In the genomic region with DNA sequence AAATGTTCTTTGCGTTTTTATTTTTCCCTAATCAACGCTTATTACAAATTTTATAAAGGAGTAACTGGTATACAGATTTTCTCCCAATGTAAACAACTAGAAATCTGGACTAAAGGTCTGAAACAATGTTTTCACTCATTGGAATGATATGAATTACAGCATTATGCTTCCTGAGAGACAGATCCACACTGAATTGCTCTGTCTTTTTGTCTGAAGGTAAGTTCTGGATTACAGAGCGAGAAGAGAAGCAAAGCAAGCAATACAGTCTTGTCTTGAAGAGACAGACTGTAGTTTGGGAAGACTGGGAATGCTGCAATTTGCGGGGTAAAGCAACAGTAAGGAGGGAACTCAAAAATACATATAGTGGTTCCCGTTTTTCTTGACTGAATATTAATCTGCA, we compare ENCODE assay signal across 15 cellular contexts.
DNase-seq lines count a peak whose midpoint lies in the region; FAIRE-seq and TF ChIP-seq lines count a peak whose summit lies in the region.
"Had no signal": no experiment of that assay in that cellular context is flagged by ENCODE, and none has a peak within 500 bp of the region (broad histone marks: within the 10 kb centered on the region; RNA-seq: fewer than 3 reads in every experiment).

No MANE protein-coding gene starts in this region.

- dilution Hi-C loops in endothelial cell of umbilical vein (cut with MboI; ENCODE audit: extremely low pct_ligation_motif_present, low sequenced_read_pairs), result no loop called here

- no peak overlapping the region for H2BK15ac ChIP-seq in neuronal stem cell (ENCODE audit: low read length)

- H2AK5ac ChIP-seq in neuronal stem cell (ENCODE audit: low read depth, low read length), result no peak overlapping the region

- no peaks in the 10 kb centered on the region for H3K9me2 ChIP-seq in OCI-LY1 (ENCODE audit: low read depth, low read length)

- no peak overlapping the region for H2BK120ac ChIP-seq in neuronal stem cell (ENCODE audit: low read depth, low read length)

- H3K27me3 ChIP-seq in OCI-LY1 (ENCODE audit: insufficient read depth, low read length) (no peaks in the 10 kb centered on the region), endothelial cell of umbilical vein (ENCODE audit: control insufficient read depth in 2 of 2, insufficient read depth in 2 of 2, low read length in 2 of 2) (no peaks in the 10 kb centered on the region), neuronal stem cell (ENCODE audit: control insufficient read depth in 3 of 3, insufficient read depth in 3 of 3, low read depth in 1 of 3, low read length in 3 of 3) (no peaks in the 10 kb centered on the region)

- no peak overlapping the region for H2BK12ac ChIP-seq in neuronal stem cell (ENCODE audit: low read length)

- H3K9me3 ChIP-seq in OCI-LY1 (ENCODE audit: low read length) (0 out of 2 replicates have a peak, but pooled peaks cover 3% of the 10 kb centered on the region), endothelial cell of umbilical vein (replicated peaks; ENCODE audit: control insufficient read depth, insufficient read depth, low read length) (no peaks in the 10 kb centered on the region), neuronal stem cell (replicated peaks in 1 of 2; ENCODE audit: control insufficient read depth in 2 of 2, insufficient read depth in 1 of 2, low read depth in 1 of 2, low read length in 2 of 2) (no peaks in the 10 kb centered on the region)
- H3K9me3 ChIP-seq: A549, Caco-2 had no signal

- H3K27ac ChIP-seq in OCI-LY1 (ENCODE audit: low read depth, low read length, poor library complexity, severe bottlenecking), result no peak overlapping the region
- H3K27ac ChIP-seq in endothelial cell of umbilical vein (ENCODE audit: insufficient read depth, low read depth, low read length), result no peak overlapping the region
- no peak overlapping the region for H3K27ac ChIP-seq in neuronal stem cell (replicated peaks; ENCODE audit: low read length)
- H3K27ac ChIP-seq: A549 had no signal

- H2BK5ac ChIP-seq in neuronal stem cell (ENCODE audit: low read length), result no peak overlapping the region

- H3K4me1 Mint-ChIP-seq in chondrocyte (ENCODE audit: low read depth), result no peaks in the 10 kb centered on the region
- H3K4me1 Mint-ChIP-seq: CD14-positive monocyte had no signal

- intact Hi-C loops in endothelial cell of umbilical vein (cut with micrococcal nuclease), result no loop called here

- H3K9me1 ChIP-seq in endothelial cell of umbilical vein (replicated peaks; ENCODE audit: control insufficient read depth, extremely low read depth, insufficient read depth, low read length), result no peaks in the 10 kb centered on the region

- CTCF ChIA-PET in endothelial cell of umbilical vein (lab: Charles Lee), result no interaction called here

- H3K9me3 Mint-ChIP-seq in chondrocyte (ENCODE audit: low read depth), result peaks cover 10% of the 10 kb centered on the region

- DNase-seq in endothelial cell of umbilical vein (ENCODE audit: low read depth, low spot score), result no peak
- no peak for DNase-seq in neuronal stem cell (ENCODE audit: low spot score)
- DNase-seq in DMS114 treated with DMSO at 0.1 percent for 48 hours (lab: John Stamatoyannopoulos, UW; ENCODE audit: unreplicated experiment), result no peak
- no peak for DNase-seq in activated naive CD4-positive, alpha-beta T cell treated with Interleukin-2 at 50 U/mL for 16 hours
- no peak for DNase-seq in activated CD4-positive, alpha-beta T cell treated with anti-CD3 and anti-CD28 coated beads, Interleukin-2, amount 50 U/mL, for 1 hour
- DNase-seq in chondrocyte (ENCODE audit: low spot score), result no peak
- DNase-seq: Caco-2; CD8-positive, alpha-beta T cell; DMS53; GF-D8; IMR-90 had no signal

- no peaks in the 10 kb centered on the region for H3K27me3 Mint-ChIP-seq in chondrocyte (ENCODE audit: low read depth)

- H3K4me2 ChIP-seq in OCI-LY1 (ENCODE audit: low read length) (no peak overlapping the region), endothelial cell of umbilical vein (ENCODE audit: insufficient read depth, low read length) (no peak overlapping the region), neuronal stem cell (ENCODE audit: insufficient read depth, low read length, poor library complexity, severe bottlenecking) (no peak overlapping the region)
- H3K4me2 ChIP-seq: A549 had no signal

- no peaks in the 10 kb centered on the region for H3K36me3 Mint-ChIP-seq in chondrocyte (ENCODE audit: low read depth)
- H3K36me3 Mint-ChIP-seq: CD14-positive monocyte; CD8-positive, alpha-beta T cell had no signal

- H3K79me1 ChIP-seq in neuronal stem cell (ENCODE audit: low read depth, low read length), result no peaks in the 10 kb centered on the region

- POLR2A ChIA-PET in endothelial cell of umbilical vein (lab: Charles Lee), result no interaction called here

- H4K20me1 ChIP-seq in OCI-LY1 (ENCODE audit: insufficient read depth, low read length) (no peaks in the 10 kb centered on the region), endothelial cell of umbilical vein (replicated peaks; ENCODE audit: control insufficient read depth, extremely low read depth, insufficient read depth, low read length) (no peaks in the 10 kb centered on the region)

- no peak overlapping the region for H3K18ac ChIP-seq in neuronal stem cell (ENCODE audit: low read length)

- H3K4ac ChIP-seq in neuronal stem cell (ENCODE audit: low read length), result no peak overlapping the region

- no peak for TF ChIP-seq POLR2A in endothelial cell of umbilical vein (IDR thresholded peaks at IDR 0.05; ENCODE audit: low read depth, low read length)

- FAIRE-seq in endothelial cell of umbilical vein (lab: Jason Lieb, UNC), result no peak
- FAIRE-seq: A549, H54 had no signal

- WGBS in neuronal stem cell (ENCODE audit: extremely low coverage in 2 of 2, insufficient read length in 2 of 2, insufficient replicate concordance in 1 of 2), 2 donors, result no CpG with 5 or more reads among the region's 5 CpGs

- no TSS peak for BruUV-seq in endothelial cell of umbilical vein (replicated peaks; lab: Mats Ljungman, UMichigan)

- H3K79me2 ChIP-seq in OCI-LY1 (ENCODE audit: insufficient read depth, low read length), result no peaks in the 10 kb centered on the region
- no peaks in the 10 kb centered on the region for H3K79me2 ChIP-seq in endothelial cell of umbilical vein (ENCODE audit: control insufficient read depth, insufficient read depth, low read length)

- no peak overlapping the region for H4K8ac ChIP-seq in neuronal stem cell (ENCODE audit: low read depth, low read length)

- H3K4me1 ChIP-seq in OCI-LY1 (ENCODE audit: insufficient read depth, low read length, severe bottlenecking) (no peaks in the 10 kb centered on the region), endothelial cell of umbilical vein (ENCODE audit: control insufficient read depth, extremely low read depth, insufficient read depth, low read length) (no peaks in the 10 kb centered on the region), neuronal stem cell (ENCODE audit: control insufficient read depth in 2 of 2, insufficient read depth in 1 of 2, low read depth in 1 of 2, low read length in 2 of 2) (no peaks in the 10 kb centered on the region)
- H3K4me1 ChIP-seq: A549, Caco-2 had no signal

- H3K4me3 Mint-ChIP-seq in chondrocyte (ENCODE audit: unreplicated experiment), result no peak overlapping the region
- H3K4me3 Mint-ChIP-seq: CD14-positive monocyte; CD8-positive, alpha-beta T cell had no signal

- no peaks in the 10 kb centered on the region for H3F3A ChIP-seq in OCI-LY1 (ENCODE audit: insufficient read depth, low read length)

- H3K9ac ChIP-seq in OCI-LY1 (ENCODE audit: low read length), result no peak overlapping the region
- no peak overlapping the region for H3K9ac ChIP-seq in endothelial cell of umbilical vein (replicated peaks; ENCODE audit: extremely low read depth, insufficient read depth, low read length)
- H3K9ac ChIP-seq in neuronal stem cell (ENCODE audit: low read depth, low read length, poor library complexity), result no peak overlapping the region

- TF ChIP-seq CTCF in OCI-LY1 (IDR thresholded peaks at IDR 0.05; ENCODE audit: low read length), result no peak
- TF ChIP-seq CTCF in endothelial cell of umbilical vein (IDR thresholded peaks at IDR 0.05; ENCODE audit: extremely low read depth in 1 of 2, insufficient read depth in 1 of 2, low read depth in 1 of 2, low read length in 2 of 2), result no peak
- TF ChIP-seq CTCF in chondrocyte (IDR thresholded peaks at IDR 0.05), result no peak

- H3K23ac ChIP-seq in neuronal stem cell (ENCODE audit: low read depth, low read length, poor library complexity), result no peak overlapping the region

- H3K27ac Mint-ChIP-seq in chondrocyte (ENCODE audit: unreplicated experiment), result no peak overlapping the region
- H3K27ac Mint-ChIP-seq: CD14-positive monocyte; CD8-positive, alpha-beta T cell had no signal

- no peaks in the 10 kb centered on the region for H3K36me3 ChIP-seq in OCI-LY1 (ENCODE audit: insufficient read depth, low read length)
- H3K36me3 ChIP-seq in endothelial cell of umbilical vein (ENCODE audit: control insufficient read depth in 2 of 2, extremely low read depth in 1 of 2, insufficient read depth in 2 of 2, low read length in 2 of 2), result no peaks in the 10 kb centered on the region
- no peaks in the 10 kb centered on the region for H3K36me3 ChIP-seq in neuronal stem cell (replicated peaks in 1 of 2; ENCODE audit: control insufficient read depth in 2 of 2, insufficient read depth in 2 of 2, low read length in 2 of 2)

- H2AFZ ChIP-seq in OCI-LY1 (ENCODE audit: low read length) (peak overlapping the region; percentile 65), endothelial cell of umbilical vein (ENCODE audit: low read depth, low read length) (peak overlapping the region; percentile 31), neuronal stem cell (ENCODE audit: low read length) (peak overlapping the region; percentile 35)

- H4K91ac ChIP-seq in neuronal stem cell (ENCODE audit: low read depth, low read length, poor library complexity), result no peak overlapping the region

- H3K14ac ChIP-seq in neuronal stem cell (ENCODE audit: low read length), result no peak overlapping the region

- H3K4me3 ChIP-seq in OCI-LY1 (ENCODE audit: low read depth, low read length, poor library complexity, severe bottlenecking), result no peak overlapping the region
- H3K4me3 ChIP-seq in endothelial cell of umbilical vein (replicated peaks in 1 of 3; ENCODE audit: insufficient read depth in 1 of 3, low read depth in 1 of 3, low read length in 3 of 3), result no peak overlapping the region
- no peak overlapping the region for H3K4me3 ChIP-seq in neuronal stem cell (ENCODE audit: low read length in 2 of 2)
- H3K4me3 ChIP-seq: A549 had no signal

TF ChIP-seq in endothelial cell of umbilical vein, 7 proteins besides CTCF, POLR2A, EP300 and RAD21 (continues in another document):
- TF ChIP-seq, protein P1, sequence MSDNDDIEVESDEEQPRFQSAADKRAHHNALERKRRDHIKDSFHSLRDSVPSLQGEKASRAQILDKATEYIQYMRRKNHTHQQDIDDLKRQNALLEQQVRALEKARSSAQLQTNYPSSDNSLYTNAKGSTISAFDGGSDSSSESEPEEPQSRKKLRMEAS (IDR thresholded peaks at IDR 0.05; ENCODE audit: insufficient read depth, insufficient read length), result no peak
- TF ChIP-seq FOS (IDR thresholded peaks at IDR 0.05; ENCODE audit: borderline replicate concordance, insufficient read depth, low read length) (no peak), JUN (IDR thresholded peaks at IDR 0.05; ENCODE audit: borderline replicate concordance, insufficient read depth, insufficient read length, low read depth) (no peak), GATA2 (IDR thresholded peaks at IDR 0.05; ENCODE audit: insufficient read depth, insufficient read length, low read depth, low read length) (no peak), EZH2 (IDR thresholded peaks at IDR 0.05; ENCODE audit: borderline replicate concordance, low read depth, low read length, severe bottlenecking) (no peak)
